ENCODE assay signal across 1 cellular context in the genomic region with DNA sequence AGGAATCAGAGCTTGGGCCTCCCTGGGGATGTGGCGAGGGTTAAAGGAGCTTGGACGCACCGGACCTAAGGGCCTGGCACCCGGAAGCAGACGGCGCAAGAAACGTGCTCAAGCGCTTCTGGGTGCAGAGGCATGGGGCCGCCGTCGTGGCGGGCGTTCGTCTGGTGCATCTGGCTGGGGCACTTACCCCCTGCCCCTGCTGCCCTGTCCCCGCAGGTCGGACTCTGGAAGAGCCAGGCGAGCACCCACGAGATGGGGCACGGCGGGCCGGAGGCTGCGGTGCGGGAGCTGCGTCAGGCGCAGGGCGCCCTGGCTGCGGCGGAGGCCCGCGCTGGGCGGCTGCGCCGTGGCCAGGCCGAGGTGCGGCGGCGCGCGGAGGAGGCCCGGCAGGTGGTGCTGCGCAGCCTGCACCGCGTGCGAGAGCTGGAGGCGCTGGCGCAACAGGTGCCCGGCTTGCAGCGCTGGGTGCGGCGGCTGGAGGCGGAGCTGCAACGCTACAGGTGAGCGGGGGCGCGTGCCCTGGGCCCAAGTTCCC.
TF ChIP-seq lines count a peak whose summit lies in the region.

No MANE protein-coding gene starts in this region.

TF ChIP-seq in HepG2, 621 proteins besides CTCF, POLR2A, EP300 and RAD21 (continued from another document and continues in another):
- TF ChIP-seq, protein P1, sequence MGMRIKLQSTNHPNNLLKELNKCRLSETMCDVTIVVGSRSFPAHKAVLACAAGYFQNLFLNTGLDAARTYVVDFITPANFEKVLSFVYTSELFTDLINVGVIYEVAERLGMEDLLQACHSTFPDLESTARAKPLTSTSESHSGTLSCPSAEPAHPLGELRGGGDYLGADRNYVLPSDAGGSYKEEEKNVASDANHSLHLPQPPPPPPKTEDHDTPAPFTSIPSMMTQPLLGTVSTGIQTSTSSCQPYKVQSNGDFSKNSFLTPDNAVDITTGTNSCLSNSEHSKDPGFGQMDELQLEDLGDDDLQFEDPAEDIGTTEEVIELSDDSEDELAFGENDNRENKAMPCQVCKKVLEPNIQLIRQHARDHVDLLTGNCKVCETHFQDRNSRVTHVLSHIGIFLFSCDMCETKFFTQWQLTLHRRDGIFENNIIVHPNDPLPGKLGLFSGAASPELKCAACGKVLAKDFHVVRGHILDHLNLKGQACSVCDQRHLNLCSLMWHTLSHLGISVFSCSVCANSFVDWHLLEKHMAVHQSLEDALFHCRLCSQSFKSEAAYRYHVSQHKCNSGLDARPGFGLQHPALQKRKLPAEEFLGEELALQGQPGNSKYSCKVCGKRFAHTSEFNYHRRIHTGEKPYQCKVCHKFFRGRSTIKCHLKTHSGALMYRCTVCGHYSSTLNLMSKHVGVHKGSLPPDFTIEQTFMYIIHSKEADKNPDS (CRISPR knock-in tag; IDR thresholded peaks at IDR 0.05): no peak
- no peak for TF ChIP-seq IKZF4 (CRISPR knock-in tag; IDR thresholded peaks at IDR 0.05; ENCODE audit: borderline replicate concordance, low read depth, not compliant biosample characterization)
- TF ChIP-seq HDAC1 (CRISPR knock-in tag; IDR thresholded peaks at IDR 0.05): peak; percentile 49; the same call in 1 of the 2 replicates
- TF ChIP-seq, protein P2, sequence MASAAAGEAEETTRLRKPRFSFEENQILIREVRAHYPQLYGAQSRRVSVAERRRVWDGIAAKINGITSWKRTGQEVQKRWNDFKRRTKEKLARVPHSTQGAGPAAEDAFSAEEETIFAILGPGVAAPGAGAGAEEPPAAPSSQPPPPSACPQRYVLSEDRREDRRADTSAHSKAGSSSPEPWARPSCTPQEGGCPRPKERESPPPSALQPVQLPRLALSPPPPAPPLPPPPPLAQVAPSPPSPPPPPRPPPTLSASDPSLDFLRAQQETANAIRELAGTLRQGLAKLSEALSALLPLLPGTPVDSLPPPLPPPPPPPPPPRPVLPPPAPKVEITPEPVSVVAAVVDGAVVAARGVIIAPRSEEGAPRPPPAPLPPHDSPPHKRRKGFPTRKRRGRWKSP (CRISPR knock-in tag; IDR thresholded peaks at IDR 0.05): peak; percentile 99
- no peak for TF ChIP-seq TCF7L2 (IDR thresholded peaks at IDR 0.05; ENCODE audit: low read depth, low read length)
- TF ChIP-seq, protein P3, sequence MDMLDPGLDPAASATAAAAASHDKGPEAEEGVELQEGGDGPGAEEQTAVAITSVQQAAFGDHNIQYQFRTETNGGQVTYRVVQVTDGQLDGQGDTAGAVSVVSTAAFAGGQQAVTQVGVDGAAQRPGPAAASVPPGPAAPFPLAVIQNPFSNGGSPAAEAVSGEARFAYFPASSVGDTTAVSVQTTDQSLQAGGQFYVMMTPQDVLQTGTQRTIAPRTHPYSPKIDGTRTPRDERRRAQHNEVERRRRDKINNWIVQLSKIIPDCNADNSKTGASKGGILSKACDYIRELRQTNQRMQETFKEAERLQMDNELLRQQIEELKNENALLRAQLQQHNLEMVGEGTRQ (IDR thresholded peaks at IDR 0.05; ENCODE audit: low read depth, low read length): no peak
- TF ChIP-seq, protein P3 (CRISPR knock-in tag; IDR thresholded peaks at IDR 0.05; ENCODE audit: borderline replicate concordance): no peak
- no peak for TF ChIP-seq XBP1 (CRISPR knock-in tag; IDR thresholded peaks at IDR 0.05)
- TF ChIP-seq ZNF569 (CRISPR knock-in tag; IDR thresholded peaks at IDR 0.05; ENCODE audit: borderline replicate concordance): no peak
- TF ChIP-seq FOXA1 (IDR thresholded peaks at IDR 0.05): no peak
- no peak for TF ChIP-seq FOXA1 (CRISPR knock-in tag; IDR thresholded peaks at IDR 0.05)
- no peak for TF ChIP-seq KDM4B (CRISPR knock-in tag; IDR thresholded peaks at IDR 0.05)
- no peak for TF ChIP-seq SP1 (IDR thresholded peaks at IDR 0.05)
- TF ChIP-seq SP1 (CRISPR knock-in tag; IDR thresholded peaks at IDR 0.05): no peak
- TF ChIP-seq ZBTB20 (CRISPR knock-in tag; IDR thresholded peaks at IDR 0.05; ENCODE audit: borderline replicate concordance, low read depth): no peak
- no peak for TF ChIP-seq DNMT1 (CRISPR knock-in tag; IDR thresholded peaks at IDR 0.05)
- TF ChIP-seq POLR2G (IDR thresholded peaks at IDR 0.05; ENCODE audit: low read depth, low read length): peak; percentile 57
- no peak for TF ChIP-seq MBNL3 (CRISPR knock-in tag; conservative IDR thresholded peaks at IDR 0.05)
- no peak for TF ChIP-seq KLF9 (CRISPR knock-in tag; IDR thresholded peaks at IDR 0.05; ENCODE audit: low read depth)
- TF ChIP-seq, protein P4, sequence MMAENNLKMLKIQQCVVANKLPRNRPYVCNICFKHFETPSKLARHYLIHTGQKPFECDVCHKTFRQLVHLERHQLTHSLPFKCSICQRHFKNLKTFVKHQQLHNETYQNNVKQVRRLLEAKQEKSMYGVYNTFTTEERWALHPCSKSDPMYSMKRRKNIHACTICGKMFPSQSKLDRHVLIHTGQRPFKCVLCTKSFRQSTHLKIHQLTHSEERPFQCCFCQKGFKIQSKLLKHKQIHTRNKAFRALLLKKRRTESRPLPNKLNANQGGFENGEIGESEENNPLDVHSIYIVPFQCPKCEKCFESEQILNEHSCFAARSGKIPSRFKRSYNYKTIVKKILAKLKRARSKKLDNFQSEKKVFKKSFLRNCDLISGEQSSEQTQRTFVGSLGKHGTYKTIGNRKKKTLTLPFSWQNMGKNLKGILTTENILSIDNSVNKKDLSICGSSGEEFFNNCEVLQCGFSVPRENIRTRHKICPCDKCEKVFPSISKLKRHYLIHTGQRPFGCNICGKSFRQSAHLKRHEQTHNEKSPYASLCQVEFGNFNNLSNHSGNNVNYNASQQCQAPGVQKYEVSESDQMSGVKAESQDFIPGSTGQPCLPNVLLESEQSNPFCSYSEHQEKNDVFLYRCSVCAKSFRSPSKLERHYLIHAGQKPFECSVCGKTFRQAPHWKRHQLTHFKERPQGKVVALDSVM (CRISPR knock-in tag; IDR thresholded peaks at IDR 0.05): peak; percentile 43; the same call in 1 of the 2 replicates
- TF ChIP-seq, protein P5, sequence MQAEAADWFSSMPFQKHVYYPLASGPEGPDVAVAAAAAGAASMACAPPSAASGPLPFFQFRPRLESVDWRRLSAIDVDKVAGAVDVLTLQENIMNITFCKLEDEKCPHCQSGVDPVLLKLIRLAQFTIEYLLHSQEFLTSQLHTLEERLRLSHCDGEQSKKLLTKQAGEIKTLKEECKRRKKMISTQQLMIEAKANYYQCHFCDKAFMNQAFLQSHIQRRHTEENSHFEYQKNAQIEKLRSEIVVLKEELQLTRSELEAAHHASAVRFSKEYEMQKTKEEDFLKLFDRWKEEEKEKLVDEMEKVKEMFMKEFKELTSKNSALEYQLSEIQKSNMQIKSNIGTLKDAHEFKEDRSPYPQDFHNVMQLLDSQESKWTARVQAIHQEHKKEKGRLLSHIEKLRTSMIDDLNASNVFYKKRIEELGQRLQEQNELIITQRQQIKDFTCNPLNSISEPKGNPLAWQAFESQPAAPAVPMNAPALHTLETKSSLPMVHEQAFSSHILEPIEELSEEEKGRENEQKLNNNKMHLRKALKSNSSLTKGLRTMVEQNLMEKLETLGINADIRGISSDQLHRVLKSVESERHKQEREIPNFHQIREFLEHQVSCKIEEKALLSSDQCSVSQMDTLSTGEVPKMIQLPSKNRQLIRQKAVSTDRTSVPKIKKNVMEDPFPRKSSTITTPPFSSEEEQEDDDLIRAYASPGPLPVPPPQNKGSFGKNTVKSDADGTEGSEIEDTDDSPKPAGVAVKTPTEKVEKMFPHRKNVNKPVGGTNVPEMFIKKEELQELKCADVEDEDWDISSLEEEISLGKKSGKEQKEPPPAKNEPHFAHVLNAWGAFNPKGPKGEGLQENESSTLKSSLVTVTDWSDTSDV (CRISPR knock-in tag; IDR thresholded peaks at IDR 0.05): 0 out of 2 replicates have a peak, but pooled peaks have one; percentile 40
- TF ChIP-seq, protein P6, sequence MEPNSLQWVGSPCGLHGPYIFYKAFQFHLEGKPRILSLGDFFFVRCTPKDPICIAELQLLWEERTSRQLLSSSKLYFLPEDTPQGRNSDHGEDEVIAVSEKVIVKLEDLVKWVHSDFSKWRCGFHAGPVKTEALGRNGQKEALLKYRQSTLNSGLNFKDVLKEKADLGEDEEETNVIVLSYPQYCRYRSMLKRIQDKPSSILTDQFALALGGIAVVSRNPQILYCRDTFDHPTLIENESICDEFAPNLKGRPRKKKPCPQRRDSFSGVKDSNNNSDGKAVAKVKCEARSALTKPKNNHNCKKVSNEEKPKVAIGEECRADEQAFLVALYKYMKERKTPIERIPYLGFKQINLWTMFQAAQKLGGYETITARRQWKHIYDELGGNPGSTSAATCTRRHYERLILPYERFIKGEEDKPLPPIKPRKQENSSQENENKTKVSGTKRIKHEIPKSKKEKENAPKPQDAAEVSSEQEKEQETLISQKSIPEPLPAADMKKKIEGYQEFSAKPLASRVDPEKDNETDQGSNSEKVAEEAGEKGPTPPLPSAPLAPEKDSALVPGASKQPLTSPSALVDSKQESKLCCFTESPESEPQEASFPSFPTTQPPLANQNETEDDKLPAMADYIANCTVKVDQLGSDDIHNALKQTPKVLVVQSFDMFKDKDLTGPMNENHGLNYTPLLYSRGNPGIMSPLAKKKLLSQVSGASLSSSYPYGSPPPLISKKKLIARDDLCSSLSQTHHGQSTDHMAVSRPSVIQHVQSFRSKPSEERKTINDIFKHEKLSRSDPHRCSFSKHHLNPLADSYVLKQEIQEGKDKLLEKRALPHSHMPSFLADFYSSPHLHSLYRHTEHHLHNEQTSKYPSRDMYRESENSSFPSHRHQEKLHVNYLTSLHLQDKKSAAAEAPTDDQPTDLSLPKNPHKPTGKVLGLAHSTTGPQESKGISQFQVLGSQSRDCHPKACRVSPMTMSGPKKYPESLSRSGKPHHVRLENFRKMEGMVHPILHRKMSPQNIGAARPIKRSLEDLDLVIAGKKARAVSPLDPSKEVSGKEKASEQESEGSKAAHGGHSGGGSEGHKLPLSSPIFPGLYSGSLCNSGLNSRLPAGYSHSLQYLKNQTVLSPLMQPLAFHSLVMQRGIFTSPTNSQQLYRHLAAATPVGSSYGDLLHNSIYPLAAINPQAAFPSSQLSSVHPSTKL (CRISPR knock-in tag; IDR thresholded peaks at IDR 0.05): 0 out of 2 replicates have a peak, but pooled peaks have one; percentile 21
- TF ChIP-seq ZEB1 (IDR thresholded peaks at IDR 0.05; ENCODE audit: insufficient replicate concordance, low read depth): no peak
- no peak for TF ChIP-seq JUNB (CRISPR knock-in tag; IDR thresholded peaks at IDR 0.05; ENCODE audit: borderline replicate concordance)
- no peak for TF ChIP-seq JUND (CRISPR knock-in tag; IDR thresholded peaks at IDR 0.05)
- 0 out of 2 replicates have a peak, but pooled peaks have one; percentile 26 for TF ChIP-seq NRL (CRISPR knock-in tag; IDR thresholded peaks at IDR 0.05; ENCODE audit: borderline replicate concordance)
- TF ChIP-seq, protein P7, sequence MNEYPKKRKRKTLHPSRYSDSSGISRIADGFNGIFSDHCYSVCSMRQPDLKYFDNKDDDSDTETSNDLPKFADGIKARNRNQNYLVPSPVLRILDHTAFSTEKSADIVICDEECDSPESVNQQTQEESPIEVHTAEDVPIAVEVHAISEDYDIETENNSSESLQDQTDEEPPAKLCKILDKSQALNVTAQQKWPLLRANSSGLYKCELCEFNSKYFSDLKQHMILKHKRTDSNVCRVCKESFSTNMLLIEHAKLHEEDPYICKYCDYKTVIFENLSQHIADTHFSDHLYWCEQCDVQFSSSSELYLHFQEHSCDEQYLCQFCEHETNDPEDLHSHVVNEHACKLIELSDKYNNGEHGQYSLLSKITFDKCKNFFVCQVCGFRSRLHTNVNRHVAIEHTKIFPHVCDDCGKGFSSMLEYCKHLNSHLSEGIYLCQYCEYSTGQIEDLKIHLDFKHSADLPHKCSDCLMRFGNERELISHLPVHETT (CRISPR knock-in tag; conservative IDR thresholded peaks at IDR 0.05): no peak
- TF ChIP-seq ZNF672 (CRISPR knock-in tag; IDR thresholded peaks at IDR 0.05): no peak
- TF ChIP-seq MAZ (IDR thresholded peaks at IDR 0.05; ENCODE audit: borderline replicate concordance, low read depth, low read length): no peak
- TF ChIP-seq MAZ (CRISPR knock-in tag; IDR thresholded peaks at IDR 0.05; ENCODE audit: low read depth): no peak
- no peak for TF ChIP-seq ZNF264 (CRISPR knock-in tag; IDR thresholded peaks at IDR 0.05)
- TF ChIP-seq ARNT2 (CRISPR knock-in tag; IDR thresholded peaks at IDR 0.05; ENCODE audit: low read depth): 0 out of 2 replicates have a peak, but pooled peaks have one; percentile 64
- TF ChIP-seq ZNF615 (CRISPR knock-in tag; IDR thresholded peaks at IDR 0.05; ENCODE audit: borderline replicate concordance): no peak
- no peak for TF ChIP-seq ARNT (IDR thresholded peaks at IDR 0.05)
- TF ChIP-seq PHF21A (CRISPR knock-in tag; IDR thresholded peaks at IDR 0.05): no peak
- peak; percentile 72; the same call in 1 of the 2 replicates for TF ChIP-seq ZNF329 (CRISPR knock-in tag; IDR thresholded peaks at IDR 0.05; ENCODE audit: low read depth)
- no peak for TF ChIP-seq NPAS2 (CRISPR knock-in tag; IDR thresholded peaks at IDR 0.05; ENCODE audit: borderline replicate concordance)
- TF ChIP-seq POLR2AphosphoS5 (IDR thresholded peaks at IDR 0.05; ENCODE audit: low read depth, low read length): no peak
- TF ChIP-seq, protein P8, sequence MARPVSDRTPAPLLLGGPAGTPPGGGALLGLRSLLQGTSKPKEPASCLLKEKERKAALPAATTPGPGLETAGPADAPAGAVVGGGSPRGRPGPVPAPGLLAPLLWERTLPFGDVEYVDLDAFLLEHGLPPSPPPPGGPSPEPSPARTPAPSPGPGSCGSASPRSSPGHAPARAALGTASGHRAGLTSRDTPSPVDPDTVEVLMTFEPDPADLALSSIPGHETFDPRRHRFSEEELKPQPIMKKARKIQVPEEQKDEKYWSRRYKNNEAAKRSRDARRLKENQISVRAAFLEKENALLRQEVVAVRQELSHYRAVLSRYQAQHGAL (CRISPR knock-in tag; IDR thresholded peaks at IDR 0.05; ENCODE audit: not compliant biosample characterization): no peak
- TF ChIP-seq SATB2 (CRISPR knock-in tag; IDR thresholded peaks at IDR 0.05): no peak
- TF ChIP-seq NFE2L2 (IDR thresholded peaks at IDR 0.05; ENCODE audit: low read length): no peak
- TF ChIP-seq SKI (IDR thresholded peaks at IDR 0.05; ENCODE audit: partially characterized antibody): no peak
- TF ChIP-seq, protein P9, sequence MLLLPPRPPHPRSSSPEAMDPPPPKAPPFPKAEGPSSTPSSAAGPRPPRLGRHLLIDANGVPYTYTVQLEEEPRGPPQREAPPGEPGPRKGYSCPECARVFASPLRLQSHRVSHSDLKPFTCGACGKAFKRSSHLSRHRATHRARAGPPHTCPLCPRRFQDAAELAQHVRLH (CRISPR knock-in tag; IDR thresholded peaks at IDR 0.05; ENCODE audit: borderline replicate concordance, low read depth): no peak
- TF ChIP-seq MYC (CRISPR knock-in tag; IDR thresholded peaks at IDR 0.05; ENCODE audit: borderline replicate concordance): peak; percentile 80; the same call in 1 of the 2 replicates
